ENCODE assay signal across 16 cellular contexts in the genomic region with DNA sequence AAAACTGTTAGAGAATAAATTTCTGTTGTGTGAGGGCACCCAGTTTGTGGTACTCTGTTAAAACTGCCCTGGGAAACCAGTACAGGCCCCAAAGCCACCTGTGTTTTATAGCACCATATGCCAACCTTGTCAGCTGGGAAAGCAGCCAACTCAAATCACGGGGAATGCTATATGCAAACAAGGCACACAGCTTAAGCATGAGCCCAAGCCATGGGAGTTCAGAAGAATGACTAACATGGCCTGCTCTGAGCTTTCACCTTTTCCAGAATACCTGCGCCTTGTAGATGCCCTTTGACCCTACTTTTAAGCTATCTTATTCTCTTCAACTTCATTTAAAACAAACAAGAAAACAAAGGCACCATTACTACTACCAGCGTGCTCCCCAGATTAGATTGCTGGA. TPM values are rescaled to one million over a fixed set of nuclear protein-coding genes. Genes with fewer than 3 reads are reported as not detected.
DNase-seq lines count a peak whose midpoint lies in the region; ATAC-seq and TF ChIP-seq lines count a peak whose summit lies in the region.
"Had no signal": no experiment of that assay in that cellular context is flagged by ENCODE, and none has a peak within 500 bp of the region (broad histone marks: within the 10 kb centered on the region; RNA-seq: fewer than 3 reads in every experiment).

No MANE protein-coding gene starts in this region.

- no peak for ATAC-seq in GM23338
- ATAC-seq: activated naive CD4-positive, alpha-beta T cell treated with anti-CD3 and anti-CD28 coated beads, Interleukin-2, amount 50 U/mL, for 72 hours had no signal

- TF ChIP-seq CTCF in epithelial cell of esophagus (IDR thresholded peaks at IDR 0.05; ENCODE audit: insufficient read depth, low read depth, low read length, missing control alignments) (no peak), GM23338 (conservative IDR thresholded peaks at IDR 0.05; ENCODE audit: low read depth in 2 of 2) (no peak)

- CTCF ChIA-PET in activated naive CD4-positive, alpha-beta T cell treated with anti-CD3 and anti-CD28 coated beads for 36 hours (lab: Charles Lee) = no interaction called here

- H3F3A ChIP-seq in GM23338 (replicated peaks; ENCODE audit: low read depth) = no peaks in the 10 kb centered on the region

- no peak overlapping the region for H3K27ac Mint-ChIP-seq in activated naive CD4-positive, alpha-beta T cell treated with anti-CD3 and anti-CD28 coated beads for 36 hours
- no peak overlapping the region for H3K27ac Mint-ChIP-seq in GM23338

- peaks cover 6% of the 10 kb centered on the region for H3K4me1 ChIP-seq in GM23338 (ENCODE audit: insufficient read depth)
- H3K4me1 ChIP-seq: parathyroid adenoma had no signal

- H3K4me3 Mint-ChIP-seq in activated naive CD4-positive, alpha-beta T cell treated with anti-CD3 and anti-CD28 coated beads for 36 hours = no peak overlapping the region
- no peak overlapping the region for H3K4me3 Mint-ChIP-seq in GM23338

- H2AFZ ChIP-seq in GM23338 = no peak overlapping the region
- H2AFZ ChIP-seq: parathyroid adenoma had no signal

- no peak overlapping the region for H3K4me2 ChIP-seq in GM23338

- H3K4me3 ChIP-seq in epithelial cell of esophagus (ENCODE audit: low read length) (no peak overlapping the region), GM23338 (no peak overlapping the region)
- H3K4me3 ChIP-seq: coronary artery had no signal

- H3K9me2 ChIP-seq in GM23338 (ENCODE audit: insufficient read depth) = 0 out of 2 replicates have a peak, but pooled peaks cover 4% of the 10 kb centered on the region

- H3K27me3 Mint-ChIP-seq in activated naive CD4-positive, alpha-beta T cell treated with anti-CD3 and anti-CD28 coated beads for 36 hours (ENCODE audit: low read depth) = peaks cover 6% of the 10 kb centered on the region
- H3K27me3 Mint-ChIP-seq in GM23338 (ENCODE audit: insufficient read depth, low read depth, poor library complexity) = peaks cover 1% of the 10 kb centered on the region

- H3K79me2 ChIP-seq in GM23338 (replicated peaks; ENCODE audit: insufficient read depth) = no peaks in the 10 kb centered on the region
- H3K79me2 ChIP-seq: parathyroid adenoma had no signal

- no peaks in the 10 kb centered on the region for H4K20me1 ChIP-seq in GM23338 (replicated peaks; ENCODE audit: insufficient read depth)

- no peaks in the 10 kb centered on the region for H3K36me3 Mint-ChIP-seq in activated naive CD4-positive, alpha-beta T cell treated with anti-CD3 and anti-CD28 coated beads for 36 hours (ENCODE audit: low read depth)
- H3K36me3 Mint-ChIP-seq in GM23338 (ENCODE audit: low read depth) = no peaks in the 10 kb centered on the region

- H3K9me3 Mint-ChIP-seq in activated naive CD4-positive, alpha-beta T cell treated with anti-CD3 and anti-CD28 coated beads for 36 hours = no peaks in the 10 kb centered on the region
- peaks cover 6% of the 10 kb centered on the region; the same call in 2 of the 3 replicates for H3K9me3 Mint-ChIP-seq in GM23338

- H3K36me3 ChIP-seq in GM23338 (ENCODE audit: insufficient read depth) = no peaks in the 10 kb centered on the region

- H3K27ac ChIP-seq in GM23338 (ENCODE audit: low read depth) = no peak overlapping the region
- H3K27ac ChIP-seq: coronary artery, parathyroid adenoma had no signal

- no peaks in the 10 kb centered on the region for H3K27me3 ChIP-seq in GM23338 (ENCODE audit: insufficient read depth)

- intact Hi-C loops in activated naive CD4-positive, alpha-beta T cell treated with anti-CD3 and anti-CD28 coated beads for 36 hours (cut with micrococcal nuclease) = no loop called here

- DNase-seq in SIG-M5 treated with dmso at 0.1 percent for 504 hours (lab: John Stamatoyannopoulos, UW; ENCODE audit: unreplicated experiment) = peak; percentile 3
- no peak for DNase-seq in SIG-M5 (lab: John Stamatoyannopoulos, UW)
- peak; percentile 65 for DNase-seq in NCI-H524 treated with DMSO at 0.1 percent for 48 hours (lab: John Stamatoyannopoulos, UW)
- DNase-seq in epithelial cell of esophagus (ENCODE audit: low read depth) = peak; percentile 72
- no peak for DNase-seq in HPDE6-E6E7 (ENCODE audit: extremely low spot score)
- no peak for DNase-seq in stimulated activated CD4-positive, alpha-beta T cell treated with anti-CD3 and anti-CD28 coated beads, Interleukin-12 subunit alpha, Interleukin-12 subunit beta, amount 100 ng/mL, for 4 hours
- DNase-seq in activated naive CD4-positive, alpha-beta T cell treated with anti-CD3 and anti-CD28 coated beads for 36 hours = no peak
- DNase-seq in GM23338 (ENCODE audit: low spot score) = no peak
- DNase-seq: activated CD4-positive, alpha-beta T cell treated with anti-CD3 and anti-CD28 coated beads, Interleukin-2, amount 50 U/mL, for 48 hours; EL; NCI-H2227 treated with DMSO at 0.1 percent for 48 hours; stimulated activated CD4-positive, alpha-beta T cell treated with anti-CD3 and anti-CD28 coated beads, Interleukin-4, amount 100 ng/mL, for 1 hour; T-helper 1 cell had no signal

- H3K4me1 Mint-ChIP-seq in activated naive CD4-positive, alpha-beta T cell treated with anti-CD3 and anti-CD28 coated beads for 36 hours (ENCODE audit: low read depth) = peaks cover 10% of the 10 kb centered on the region
- H3K4me1 Mint-ChIP-seq in GM23338 = peaks cover 4% of the 10 kb centered on the region; the same call in 1 of the 3 replicates

TF ChIP-seq in GM23338, 12 proteins besides CTCF, POLR2A, EP300 and RAD21 (continues in another document):
- TF ChIP-seq JUNB (IDR thresholded peaks at IDR 0.05; ENCODE audit: unreplicated experiment) (no peak), POLR2AphosphoS5 (IDR thresholded peaks at IDR 0.05; ENCODE audit: low read depth) (no peak), EZH2 (IDR thresholded peaks at IDR 0.05; ENCODE audit: low read depth, unreplicated experiment) (no peak), ZNF114 (CRISPR knock-in tag; IDR thresholded peaks at IDR 0.05) (no peak)
- TF ChIP-seq, protein P1, sequence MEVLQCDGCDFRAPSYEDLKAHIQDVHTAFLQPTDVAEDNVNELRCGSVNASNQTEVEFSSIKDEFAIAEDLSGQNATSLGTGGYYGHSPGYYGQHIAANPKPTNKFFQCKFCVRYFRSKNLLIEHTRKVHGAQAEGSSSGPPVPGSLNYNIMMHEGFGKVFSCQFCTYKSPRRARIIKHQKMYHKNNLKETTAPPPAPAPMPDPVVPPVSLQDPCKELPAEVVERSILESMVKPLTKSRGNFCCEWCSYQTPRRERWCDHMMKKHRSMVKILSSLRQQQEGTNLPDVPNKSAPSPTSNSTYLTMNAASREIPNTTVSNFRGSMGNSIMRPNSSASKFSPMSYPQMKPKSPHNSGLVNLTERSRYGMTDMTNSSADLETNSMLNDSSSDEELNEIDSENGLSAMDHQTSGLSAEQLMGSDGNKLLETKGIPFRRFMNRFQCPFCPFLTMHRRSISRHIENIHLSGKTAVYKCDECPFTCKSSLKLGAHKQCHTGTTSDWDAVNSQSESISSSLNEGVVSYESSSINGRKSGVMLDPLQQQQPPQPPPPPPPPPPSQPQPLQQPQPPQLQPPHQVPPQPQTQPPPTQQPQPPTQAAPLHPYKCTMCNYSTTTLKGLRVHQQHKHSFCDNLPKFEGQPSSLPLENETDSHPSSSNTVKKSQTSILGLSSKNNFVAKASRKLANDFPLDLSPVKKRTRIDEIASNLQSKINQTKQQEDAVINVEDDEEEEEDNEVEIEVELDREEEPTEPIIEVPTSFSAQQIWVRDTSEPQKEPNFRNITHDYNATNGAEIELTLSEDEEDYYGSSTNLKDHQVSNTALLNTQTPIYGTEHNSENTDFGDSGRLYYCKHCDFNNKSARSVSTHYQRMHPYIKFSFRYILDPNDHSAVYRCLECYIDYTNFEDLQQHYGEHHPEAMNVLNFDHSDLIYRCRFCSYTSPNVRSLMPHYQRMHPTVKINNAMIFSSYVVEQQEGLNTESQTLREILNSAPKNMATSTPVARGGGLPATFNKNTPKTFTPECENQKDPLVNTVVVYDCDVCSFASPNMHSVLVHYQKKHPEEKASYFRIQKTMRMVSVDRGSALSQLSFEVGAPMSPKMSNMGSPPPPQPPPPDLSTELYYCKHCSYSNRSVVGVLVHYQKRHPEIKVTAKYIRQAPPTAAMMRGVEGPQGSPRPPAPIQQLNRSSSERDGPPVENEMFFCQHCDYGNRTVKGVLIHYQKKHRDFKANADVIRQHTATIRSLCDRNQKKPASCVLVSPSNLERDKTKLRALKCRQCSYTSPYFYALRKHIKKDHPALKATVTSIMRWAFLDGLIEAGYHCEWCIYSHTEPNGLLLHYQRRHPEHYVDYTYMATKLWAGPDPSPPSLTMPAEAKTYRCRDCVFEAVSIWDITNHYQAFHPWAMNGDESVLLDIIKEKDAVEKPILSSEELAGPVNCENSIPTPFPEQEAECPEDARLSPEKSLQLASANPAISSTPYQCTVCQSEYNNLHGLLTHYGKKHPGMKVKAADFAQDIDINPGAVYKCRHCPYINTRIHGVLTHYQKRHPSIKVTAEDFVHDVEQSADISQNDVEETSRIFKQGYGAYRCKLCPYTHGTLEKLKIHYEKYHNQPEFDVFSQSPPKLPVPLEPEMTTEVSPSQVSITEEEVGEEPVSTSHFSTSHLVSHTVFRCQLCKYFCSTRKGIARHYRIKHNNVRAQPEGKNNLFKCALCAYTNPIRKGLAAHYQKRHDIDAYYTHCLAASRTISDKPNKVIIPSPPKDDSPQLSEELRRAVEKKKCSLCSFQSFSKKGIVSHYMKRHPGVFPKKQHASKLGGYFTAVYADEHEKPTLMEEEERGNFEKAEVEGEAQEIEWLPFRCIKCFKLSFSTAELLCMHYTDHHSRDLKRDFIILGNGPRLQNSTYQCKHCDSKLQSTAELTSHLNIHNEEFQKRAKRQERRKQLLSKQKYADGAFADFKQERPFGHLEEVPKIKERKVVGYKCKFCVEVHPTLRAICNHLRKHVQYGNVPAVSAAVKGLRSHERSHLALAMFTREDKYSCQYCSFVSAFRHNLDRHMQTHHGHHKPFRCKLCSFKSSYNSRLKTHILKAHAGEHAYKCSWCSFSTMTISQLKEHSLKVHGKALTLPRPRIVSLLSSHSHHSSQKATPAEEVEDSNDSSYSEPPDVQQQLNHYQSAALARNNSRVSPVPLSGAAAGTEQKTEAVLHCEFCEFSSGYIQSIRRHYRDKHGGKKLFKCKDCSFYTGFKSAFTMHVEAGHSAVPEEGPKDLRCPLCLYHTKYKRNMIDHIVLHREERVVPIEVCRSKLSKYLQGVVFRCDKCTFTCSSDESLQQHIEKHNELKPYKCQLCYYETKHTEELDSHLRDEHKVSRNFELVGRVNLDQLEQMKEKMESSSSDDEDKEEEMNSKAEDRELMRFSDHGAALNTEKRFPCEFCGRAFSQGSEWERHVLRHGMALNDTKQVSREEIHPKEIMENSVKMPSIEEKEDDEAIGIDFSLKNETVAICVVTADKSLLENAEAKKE (CRISPR knock-in tag; IDR thresholded peaks at IDR 0.05) = no peak

RNA-seq across cellular contexts. Expression of a gene that starts 5.5 kb away (rescaled TPM):
- total RNA-seq in activated naive CD4-positive, alpha-beta T cell treated with anti-CD3 and anti-CD28 coated beads for 36 hours = 1 to 10 TPM; 4.0 to 5.7 TPM
- 82.6 and 84.6 TPM in 2 replicates for total RNA-seq in GM23338 (2014; rRNA removed; shearing (Covaris generic))
- 47.4 and 51.1 TPM in 2 replicates for polyA plus RNA-seq in GM23338 (2016; fragmentation: Nextera tagmentation; extraction: Ambion mirVana)

Comparison
In these comparisons a context has a peak if more than half of its experiments do, and no peak if none do; other contexts are left out.
1. DNase-seq: peak in SIG-M5 treated with dmso at 0.1 percent for 504 hours (single experiment), NCI-H524 treated with DMSO at 0.1 percent for 48 hours (single experiment) and epithelial cell of esophagus (single experiment); none in SIG-M5 (single experiment), HPDE6-E6E7 (single experiment), stimulated activated CD4-positive, alpha-beta T cell treated with anti-CD3 and anti-CD28 coated beads, Interleukin-12 subunit alpha, Interleukin-12 subunit beta, amount 100 ng/mL, for 4 hours (single experiment), activated naive CD4-positive, alpha-beta T cell treated with anti-CD3 and anti-CD28 coated beads for 36 hours (single experiment) and GM23338 (single experiment).
2. RNA of a gene that starts 5.5 kb away (total RNA-seq): 82.6 to 84.6 TPM in GM23338; 4.0 to 5.7 TPM in activated naive CD4-positive, alpha-beta T cell treated with anti-CD3 and anti-CD28 coated beads for 36 hours; every median in the first group is over 10 times any median in the second.